ENCODE assay signal across 8 cellular contexts in the genomic region with DNA sequence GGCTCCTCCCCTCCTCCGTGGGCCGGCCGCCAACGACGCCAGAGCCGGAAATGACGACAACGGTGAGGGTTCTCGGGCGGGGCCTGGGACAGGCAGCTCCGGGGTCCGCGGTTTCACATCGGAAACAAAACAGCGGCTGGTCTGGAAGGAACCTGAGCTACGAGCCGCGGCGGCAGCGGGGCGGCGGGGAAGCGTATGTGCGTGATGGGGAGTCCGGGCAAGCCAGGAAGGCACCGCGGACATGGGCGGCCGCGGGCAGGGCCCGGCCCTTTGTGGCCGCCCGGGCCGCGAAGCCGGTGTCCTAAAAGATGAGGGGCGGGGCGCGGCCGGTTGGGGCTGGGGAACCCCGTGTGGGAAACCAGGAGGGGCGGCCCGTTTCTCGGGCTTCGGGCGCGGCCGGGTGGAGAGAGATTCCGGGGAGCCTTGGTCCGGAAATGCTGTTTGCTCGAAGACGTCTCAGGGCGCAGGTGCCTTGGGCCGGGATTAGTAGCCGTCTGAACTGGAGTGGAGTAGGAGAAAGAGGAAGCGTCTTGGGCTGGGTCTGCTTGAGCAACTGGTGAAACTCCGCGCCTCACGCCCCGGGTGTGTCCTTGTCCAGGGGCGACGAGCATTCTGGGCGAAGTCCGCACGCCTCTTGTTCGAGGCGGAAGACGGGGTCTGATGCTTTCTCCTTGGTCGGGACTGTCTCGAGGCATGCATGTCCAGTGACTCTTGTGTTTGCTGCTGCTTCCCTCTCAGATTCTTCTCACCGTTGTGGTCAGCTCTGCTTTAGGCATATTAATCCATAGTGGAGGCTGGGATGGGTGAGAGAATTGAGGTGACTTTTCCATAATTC. TPM values are rescaled to one million over a fixed set of nuclear protein-coding genes. Genes with fewer than 3 reads are reported as not detected.
DNase-seq lines count a peak whose midpoint lies in the region; ATAC-seq and TF ChIP-seq lines count a peak whose summit lies in the region.

A gene (plus strand): TSS at position 121 of the 835 bp plus-strand sequence. CDS start 11,513 bp downstream, outside the sequence.

- ATAC-seq in RWPE2 (ENCODE audit: low read depth), result peak; percentile 82
- peak; percentile 91 for ATAC-seq in naive thymus-derived CD8-positive, alpha-beta T cell
- peak; percentile 94 to 96 for ATAC-seq in stimulated activated naive B cell treated with anti-CD40 and anti-IgM and Interleukin-4, amounts not matched to agents 10 μg/mL and 1 μg/mL and 100 μg/mL, for 72 hours (replicated peaks)

- H3K4me3 Mint-ChIP-seq in activated T-helper 2 cell treated with anti-CD3 and anti-CD28 coated beads, Interferon-gamma antibody, Interleukin-2, Interleukin-4, amounts not matched to agents 10 μg/mL and 5 μg/mL and 100 μg/mL, durations not matched to agents 14 hours and 24 hours and 36 hours (ENCODE audit: low read depth), result peak within 1 kb of the TSS; percentile 87
- H3K4me3 Mint-ChIP-seq in naive thymus-derived CD8-positive, alpha-beta T cell, result peak within 1 kb of the TSS; percentile 93 to 99 (median 98)
- peak within 1 kb of the TSS; percentile 86 to 88 for H3K4me3 Mint-ChIP-seq in stimulated activated naive B cell treated with anti-CD40 and anti-IgM and Interleukin-4, amounts not matched to agents 10 μg/mL and 1 μg/mL and 100 μg/mL, for 72 hours

- H3K27me3 ChIP-seq in RWPE2 (ENCODE audit: insufficient read depth, poor library complexity, severe bottlenecking) (no peaks in the 10 kb centered on the region), fibroblast of lung (ENCODE audit: control insufficient read depth, insufficient read depth, low read length) (no peaks in the 10 kb centered on the region)

- DNase-seq in EH (ENCODE audit: low read depth), result peak; percentile 90
- DNase-seq in GOT3 (lab: John Stamatoyannopoulos, UW), result peak; percentile 68
- DNase-seq in LNCaP clone FGC (ENCODE audit: low read depth), result peak; percentile 31
- DNase-seq in RWPE2 (ENCODE audit: low spot score), result peak; percentile 96
- DNase-seq in activated T-helper 2 cell treated with anti-CD3 and anti-CD28 coated beads, Interferon-gamma antibody, Interleukin-2, Interleukin-4, amounts not matched to agents 10 μg/mL and 5 μg/mL and 100 μg/mL, durations not matched to agents 14 hours and 24 hours and 36 hours (ENCODE audit: low spot score), result peak; percentile 97
- DNase-seq in fibroblast of lung (ENCODE audit: low read depth in 2 of 2), result peak; percentile 86 to 90
- peak; percentile 98 to 100 (median 99) for DNase-seq in naive thymus-derived CD8-positive, alpha-beta T cell
- peak; percentile 96 for DNase-seq in stimulated activated naive B cell treated with anti-CD40 and anti-IgM and Interleukin-4, amounts not matched to agents 10 μg/mL and 1 μg/mL and 100 μg/mL, for 72 hours

- intact Hi-C loops in activated T-helper 2 cell treated with anti-CD3 and anti-CD28 coated beads, Interferon-gamma antibody, Interleukin-2, Interleukin-4, amounts not matched to agents 10 μg/mL and 5 μg/mL and 100 μg/mL, durations not matched to agents 14 hours and 24 hours and 36 hours (cut with micrococcal nuclease), result loop anchor here (1.0 to 2.0 kb wide), 2 partner anchors 78 to 432 kb away; a partner anchor contains a TSS

- H3K4me3 ChIP-seq in LNCaP clone FGC (ENCODE audit: low read depth, low read length) (peak within 1 kb of the TSS; percentile 65), RWPE2 (ENCODE audit: severe bottlenecking) (peak within 1 kb of the TSS; percentile 81), fibroblast of lung (replicated peaks in 1 of 4; ENCODE audit: control extremely low read depth in 1 of 4, insufficient read depth in 1 of 4, low read depth in 3 of 4, low read length in 4 of 4) (peak within 1 kb of the TSS; percentile 69 to 98 (median 77))

- peaks cover 16% of the 10 kb centered on the region for H3K9me3 Mint-ChIP-seq in activated T-helper 2 cell treated with anti-CD3 and anti-CD28 coated beads, Interferon-gamma antibody, Interleukin-2, Interleukin-4, amounts not matched to agents 10 μg/mL and 5 μg/mL and 100 μg/mL, durations not matched to agents 14 hours and 24 hours and 36 hours
- H3K9me3 Mint-ChIP-seq in naive thymus-derived CD8-positive, alpha-beta T cell, result peaks cover 0 to 16% (median 2%) of the 10 kb centered on the region in 9 donors
- H3K9me3 Mint-ChIP-seq in stimulated activated naive B cell treated with anti-CD40 and anti-IgM and Interleukin-4, amounts not matched to agents 10 μg/mL and 1 μg/mL and 100 μg/mL, for 72 hours, result peaks cover 14 to 15% of the 10 kb centered on the region in 2 donors

- H3K4me1 Mint-ChIP-seq in activated T-helper 2 cell treated with anti-CD3 and anti-CD28 coated beads, Interferon-gamma antibody, Interleukin-2, Interleukin-4, amounts not matched to agents 10 μg/mL and 5 μg/mL and 100 μg/mL, durations not matched to agents 14 hours and 24 hours and 36 hours (ENCODE audit: low read depth), result peaks cover 16% of the 10 kb centered on the region
- H3K4me1 Mint-ChIP-seq in naive thymus-derived CD8-positive, alpha-beta T cell, result peaks cover 19 to 35% (median 31%) of the 10 kb centered on the region in 4 donors
- peaks cover 11 to 19% of the 10 kb centered on the region in 2 donors for H3K4me1 Mint-ChIP-seq in stimulated activated naive B cell treated with anti-CD40 and anti-IgM and Interleukin-4, amounts not matched to agents 10 μg/mL and 1 μg/mL and 100 μg/mL, for 72 hours

- peaks cover 27% of the 10 kb centered on the region for H3K36me3 Mint-ChIP-seq in activated T-helper 2 cell treated with anti-CD3 and anti-CD28 coated beads, Interferon-gamma antibody, Interleukin-2, Interleukin-4, amounts not matched to agents 10 μg/mL and 5 μg/mL and 100 μg/mL, durations not matched to agents 14 hours and 24 hours and 36 hours (ENCODE audit: low read depth)
- peaks cover 0 to 2% (median 0%) of the 10 kb centered on the region in 3 donors for H3K36me3 Mint-ChIP-seq in naive thymus-derived CD8-positive, alpha-beta T cell
- H3K36me3 Mint-ChIP-seq in stimulated activated naive B cell treated with anti-CD40 and anti-IgM and Interleukin-4, amounts not matched to agents 10 μg/mL and 1 μg/mL and 100 μg/mL, for 72 hours, result peaks cover 18 to 29% of the 10 kb centered on the region in 2 donors

- H3K9me3 ChIP-seq in RWPE2 (ENCODE audit: severe bottlenecking), result no peaks in the 10 kb centered on the region
- H3K9me3 ChIP-seq in fibroblast of lung (ENCODE audit: control insufficient read depth, insufficient read depth, low read depth, low read length), result no peaks in the 10 kb centered on the region

- POLR2A ChIA-PET in naive thymus-derived CD8-positive, alpha-beta T cell (lab: Charles Lee), result interaction anchor here (0.8 to 3.2 kb wide), 12 partner anchors 11 to 476 kb away, joined by 3 to 34 read pairs (median 4); a partner anchor contains a TSS

- peak within 1 kb of the TSS; percentile 66 for H3K27ac ChIP-seq in RWPE2 (ENCODE audit: poor library complexity, severe bottlenecking)
- H3K27ac ChIP-seq in fibroblast of lung (ENCODE audit: insufficient read depth, low read length), result peak within 1 kb of the TSS; percentile 97

- peak within 1 kb of the TSS; percentile 96 for H3K9ac ChIP-seq in fibroblast of lung (ENCODE audit: insufficient read depth, low read length)

- H2AFZ ChIP-seq in fibroblast of lung (ENCODE audit: low read length), result peak within 1 kb of the TSS; percentile 91

- H3K27ac Mint-ChIP-seq in activated T-helper 2 cell treated with anti-CD3 and anti-CD28 coated beads, Interferon-gamma antibody, Interleukin-2, Interleukin-4, amounts not matched to agents 10 μg/mL and 5 μg/mL and 100 μg/mL, durations not matched to agents 14 hours and 24 hours and 36 hours, result peak within 1 kb of the TSS; percentile 98
- peak within 1 kb of the TSS; percentile 94 to 100 (median 98) for H3K27ac Mint-ChIP-seq in naive thymus-derived CD8-positive, alpha-beta T cell
- H3K27ac Mint-ChIP-seq in stimulated activated naive B cell treated with anti-CD40 and anti-IgM and Interleukin-4, amounts not matched to agents 10 μg/mL and 1 μg/mL and 100 μg/mL, for 72 hours, result peak within 1 kb of the TSS; percentile 99

- peaks cover 4% of the 10 kb centered on the region for H3K4me1 ChIP-seq in RWPE2 (ENCODE audit: insufficient read depth, poor library complexity, severe bottlenecking)
- no peaks in the 10 kb centered on the region for H3K4me1 ChIP-seq in fibroblast of lung (ENCODE audit: control insufficient read depth, extremely low read depth, insufficient read depth, low read length)

- H4K20me1 ChIP-seq in fibroblast of lung (ENCODE audit: control insufficient read depth, extremely low read depth, insufficient read depth, low read length), result no peaks in the 10 kb centered on the region

- no peaks in the 10 kb centered on the region for H3K27me3 Mint-ChIP-seq in activated T-helper 2 cell treated with anti-CD3 and anti-CD28 coated beads, Interferon-gamma antibody, Interleukin-2, Interleukin-4, amounts not matched to agents 10 μg/mL and 5 μg/mL and 100 μg/mL, durations not matched to agents 14 hours and 24 hours and 36 hours (ENCODE audit: low read depth)
- no peaks in the 10 kb centered on the region for H3K27me3 Mint-ChIP-seq in naive thymus-derived CD8-positive, alpha-beta T cell
- H3K27me3 Mint-ChIP-seq in stimulated activated naive B cell treated with anti-CD40 and anti-IgM and Interleukin-4, amounts not matched to agents 10 μg/mL and 1 μg/mL and 100 μg/mL, for 72 hours, result no peaks in the 10 kb centered on the region

- peak within 1 kb of the TSS; percentile 97 for H3K4me2 ChIP-seq in fibroblast of lung (ENCODE audit: extremely low read depth, insufficient read depth, low read length)

- H3K36me3 ChIP-seq in RWPE2 (ENCODE audit: low read depth) (peaks cover 5% of the 10 kb centered on the region; the same call in 1 of the 2 replicates), fibroblast of lung (ENCODE audit: control insufficient read depth, insufficient read depth, low read length) (no peaks in the 10 kb centered on the region)

- TF ChIP-seq CTCF in LNCaP clone FGC (IDR thresholded peaks at IDR 0.05; ENCODE audit: control insufficient read depth, extremely low read depth, insufficient read depth) (no peak), RWPE2 (IDR thresholded peaks at IDR 0.05; ENCODE audit: poor library complexity, severe bottlenecking) (no peak), fibroblast of lung (conservative IDR thresholded peaks at IDR 0.05 in 1 of 2, IDR thresholded peaks at IDR 0.05 in 1 of 2; ENCODE audit: low read depth in 1 of 2, low read length in 2 of 2) (no peak)

- H3K79me2 ChIP-seq in fibroblast of lung (ENCODE audit: control insufficient read depth, insufficient read depth, low read length), result peaks cover 30% of the 10 kb centered on the region

RNA-seq across cellular contexts. Expression of the gene that starts here (rescaled TPM):
- 34.7 and 36.5 TPM in 2 replicates for total RNA-seq in activated T-helper 2 cell treated with anti-CD3 and anti-CD28 coated beads, Interferon-gamma antibody, Interleukin-2, Interleukin-4, amounts not matched to agents 10 μg/mL and 5 μg/mL and 100 μg/mL, durations not matched to agents 14 hours and 24 hours and 36 hours
- total RNA-seq in fibroblast of lung, result 53.4 and 53.7 TPM in 2 replicates
- 21.2 and 22.0 TPM in 2 replicates for polyA plus RNA-seq in fibroblast of lung
- 38.0 and 44.6 TPM in 2 replicates for polyA plus RNA-seq in fibroblast of lung (2012)
- polyA minus RNA-seq in fibroblast of lung (ENCODE audit: low replicate concordance), result 75.7 and 89.9 TPM in 2 replicates
- 10 to 100 TPM; 36.8 to 46.3 TPM for total RNA-seq in naive thymus-derived CD8-positive, alpha-beta T cell
- 10 to 100 TPM; 14.7 to 26.1 (median 20.6) TPM for polyA plus RNA-seq in naive thymus-derived CD8-positive, alpha-beta T cell

Comparison
In these comparisons a context has a peak if more than half of its experiments do, and no peak if none do; other contexts are left out.
1. Peak in every context shown above with its lines: DNase-seq, ATAC-seq, H3K4me3 ChIP-seq and H3K27ac ChIP-seq.
2. DNase-seq: peak in every context shown above with its lines; median percentile 99 in naive thymus-derived CD8-positive, alpha-beta T cell; 97 in activated T-helper 2 cell treated with anti-CD3 and anti-CD28 coated beads, Interferon-gamma antibody, Interleukin-2, Interleukin-4, amounts not matched to agents 10 μg/mL and 5 μg/mL and 100 μg/mL, durations not matched to agents 14 hours and 24 hours and 36 hours; 96 in RWPE2; 96 in stimulated activated naive B cell treated with anti-CD40 and anti-IgM and Interleukin-4, amounts not matched to agents 10 μg/mL and 1 μg/mL and 100 μg/mL, for 72 hours; 90 in EH; 88 in fibroblast of lung; 68 in GOT3; 31 in LNCaP clone FGC.